ENCODE assay signal across 1 cellular context in the genomic region with DNA sequence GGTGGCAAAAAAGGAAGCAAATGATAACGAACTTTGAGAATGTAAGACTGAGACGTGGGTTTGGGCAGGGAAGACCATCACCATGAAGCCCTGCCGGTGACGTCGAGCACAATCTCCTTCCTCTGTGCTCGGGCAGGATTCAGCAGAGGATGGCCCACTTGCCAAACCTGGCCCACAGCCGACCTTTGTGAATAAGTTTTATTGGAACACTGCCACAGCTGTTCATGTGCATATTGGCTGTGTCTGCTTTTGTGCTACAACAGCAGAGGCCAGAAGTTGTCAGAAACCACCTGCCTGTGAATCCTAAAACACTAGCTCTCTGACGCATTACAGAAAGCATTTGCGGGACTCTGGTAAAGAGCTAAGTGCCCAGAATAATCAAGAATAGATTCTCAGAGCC.
TF ChIP-seq lines count a peak whose summit lies in the region.

No MANE protein-coding gene starts in this region.

TF ChIP-seq in SK-N-SH, 30 proteins besides CTCF, POLR2A, EP300 and RAD21 (continued from another document):
- TF ChIP-seq, protein P1, sequence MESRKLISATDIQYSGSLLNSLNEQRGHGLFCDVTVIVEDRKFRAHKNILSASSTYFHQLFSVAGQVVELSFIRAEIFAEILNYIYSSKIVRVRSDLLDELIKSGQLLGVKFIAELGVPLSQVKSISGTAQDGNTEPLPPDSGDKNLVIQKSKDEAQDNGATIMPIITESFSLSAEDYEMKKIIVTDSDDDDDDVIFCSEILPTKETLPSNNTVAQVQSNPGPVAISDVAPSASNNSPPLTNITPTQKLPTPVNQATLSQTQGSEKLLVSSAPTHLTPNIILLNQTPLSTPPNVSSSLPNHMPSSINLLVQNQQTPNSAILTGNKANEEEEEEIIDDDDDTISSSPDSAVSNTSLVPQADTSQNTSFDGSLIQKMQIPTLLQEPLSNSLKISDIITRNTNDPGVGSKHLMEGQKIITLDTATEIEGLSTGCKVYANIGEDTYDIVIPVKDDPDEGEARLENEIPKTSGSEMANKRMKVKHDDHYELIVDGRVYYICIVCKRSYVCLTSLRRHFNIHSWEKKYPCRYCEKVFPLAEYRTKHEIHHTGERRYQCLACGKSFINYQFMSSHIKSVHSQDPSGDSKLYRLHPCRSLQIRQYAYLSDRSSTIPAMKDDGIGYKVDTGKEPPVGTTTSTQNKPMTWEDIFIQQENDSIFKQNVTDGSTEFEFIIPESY (IDR thresholded peaks at IDR 0.05; ENCODE audit: borderline replicate concordance, low read depth), result no peak
- TF ChIP-seq RFX5 (IDR thresholded peaks at IDR 0.05; ENCODE audit: low read length), result no peak
- TF ChIP-seq RCOR1 (IDR thresholded peaks at IDR 0.05; ENCODE audit: low read length), result peak; percentile 74
- peak; percentile 73; the same call in 1 of the 2 replicates for TF ChIP-seq MXI1 (IDR thresholded peaks at IDR 0.05; ENCODE audit: low read depth, low read length)
- TF ChIP-seq EZH2phosphoT487 (IDR thresholded peaks at IDR 0.05; ENCODE audit: borderline replicate concordance, low read depth), result no peak
